In genomic region chr6:73461537-73462350, GRCh38 we compare ENCODE assay signal across 1 cellular context.
TF ChIP-seq lines count a peak whose summit lies in the region.

Gene MTO1, plus strand, starts transcription at chr6:73461737. Its CDS starts 118 bp downstream, at chr6:73461855.

TF ChIP-seq in GM12878, 131 proteins besides CTCF, POLR2A, EP300 and RAD21 (continued from another document and continues in another):
- TF ChIP-seq, protein P1, sequence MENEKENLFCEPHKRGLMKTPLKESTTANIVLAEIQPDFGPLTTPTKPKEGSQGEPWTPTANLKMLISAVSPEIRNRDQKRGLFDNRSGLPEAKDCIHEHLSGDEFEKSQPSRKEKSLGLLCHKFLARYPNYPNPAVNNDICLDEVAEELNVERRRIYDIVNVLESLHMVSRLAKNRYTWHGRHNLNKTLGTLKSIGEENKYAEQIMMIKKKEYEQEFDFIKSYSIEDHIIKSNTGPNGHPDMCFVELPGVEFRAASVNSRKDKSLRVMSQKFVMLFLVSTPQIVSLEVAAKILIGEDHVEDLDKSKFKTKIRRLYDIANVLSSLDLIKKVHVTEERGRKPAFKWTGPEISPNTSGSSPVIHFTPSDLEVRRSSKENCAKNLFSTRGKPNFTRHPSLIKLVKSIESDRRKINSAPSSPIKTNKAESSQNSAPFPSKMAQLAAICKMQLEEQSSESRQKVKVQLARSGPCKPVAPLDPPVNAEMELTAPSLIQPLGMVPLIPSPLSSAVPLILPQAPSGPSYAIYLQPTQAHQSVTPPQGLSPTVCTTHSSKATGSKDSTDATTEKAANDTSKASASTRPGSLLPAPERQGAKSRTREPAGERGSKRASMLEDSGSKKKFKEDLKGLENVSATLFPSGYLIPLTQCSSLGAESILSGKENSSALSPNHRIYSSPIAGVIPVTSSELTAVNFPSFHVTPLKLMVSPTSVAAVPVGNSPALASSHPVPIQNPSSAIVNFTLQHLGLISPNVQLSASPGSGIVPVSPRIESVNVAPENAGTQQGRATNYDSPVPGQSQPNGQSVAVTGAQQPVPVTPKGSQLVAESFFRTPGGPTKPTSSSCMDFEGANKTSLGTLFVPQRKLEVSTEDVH (IDR thresholded peaks at IDR 0.05; ENCODE audit: low read depth, partially characterized antibody): no peak
- TF ChIP-seq, protein P2, sequence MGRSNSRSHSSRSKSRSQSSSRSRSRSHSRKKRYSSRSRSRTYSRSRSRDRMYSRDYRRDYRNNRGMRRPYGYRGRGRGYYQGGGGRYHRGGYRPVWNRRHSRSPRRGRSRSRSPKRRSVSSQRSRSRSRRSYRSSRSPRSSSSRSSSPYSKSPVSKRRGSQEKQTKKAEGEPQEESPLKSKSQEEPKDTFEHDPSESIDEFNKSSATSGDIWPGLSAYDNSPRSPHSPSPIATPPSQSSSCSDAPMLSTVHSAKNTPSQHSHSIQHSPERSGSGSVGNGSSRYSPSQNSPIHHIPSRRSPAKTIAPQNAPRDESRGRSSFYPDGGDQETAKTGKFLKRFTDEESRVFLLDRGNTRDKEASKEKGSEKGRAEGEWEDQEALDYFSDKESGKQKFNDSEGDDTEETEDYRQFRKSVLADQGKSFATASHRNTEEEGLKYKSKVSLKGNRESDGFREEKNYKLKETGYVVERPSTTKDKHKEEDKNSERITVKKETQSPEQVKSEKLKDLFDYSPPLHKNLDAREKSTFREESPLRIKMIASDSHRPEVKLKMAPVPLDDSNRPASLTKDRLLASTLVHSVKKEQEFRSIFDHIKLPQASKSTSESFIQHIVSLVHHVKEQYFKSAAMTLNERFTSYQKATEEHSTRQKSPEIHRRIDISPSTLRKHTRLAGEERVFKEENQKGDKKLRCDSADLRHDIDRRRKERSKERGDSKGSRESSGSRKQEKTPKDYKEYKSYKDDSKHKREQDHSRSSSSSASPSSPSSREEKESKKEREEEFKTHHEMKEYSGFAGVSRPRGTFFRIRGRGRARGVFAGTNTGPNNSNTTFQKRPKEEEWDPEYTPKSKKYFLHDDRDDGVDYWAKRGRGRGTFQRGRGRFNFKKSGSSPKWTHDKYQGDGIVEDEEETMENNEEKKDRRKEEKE (IDR thresholded peaks at IDR 0.05): no peak
- TF ChIP-seq, protein P3, sequence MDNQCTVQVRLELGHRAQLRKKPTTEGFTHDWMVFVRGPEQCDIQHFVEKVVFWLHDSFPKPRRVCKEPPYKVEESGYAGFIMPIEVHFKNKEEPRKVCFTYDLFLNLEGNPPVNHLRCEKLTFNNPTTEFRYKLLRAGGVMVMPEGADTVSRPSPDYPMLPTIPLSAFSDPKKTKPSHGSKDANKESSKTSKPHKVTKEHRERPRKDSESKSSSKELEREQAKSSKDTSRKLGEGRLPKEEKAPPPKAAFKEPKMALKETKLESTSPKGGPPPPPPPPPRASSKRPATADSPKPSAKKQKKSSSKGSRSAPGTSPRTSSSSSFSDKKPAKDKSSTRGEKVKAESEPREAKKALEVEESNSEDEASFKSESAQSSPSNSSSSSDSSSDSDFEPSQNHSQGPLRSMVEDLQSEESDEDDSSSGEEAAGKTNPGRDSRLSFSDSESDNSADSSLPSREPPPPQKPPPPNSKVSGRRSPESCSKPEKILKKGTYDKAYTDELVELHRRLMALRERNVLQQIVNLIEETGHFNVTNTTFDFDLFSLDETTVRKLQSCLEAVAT (IDR thresholded peaks at IDR 0.05): peak; percentile 58; the same call in 1 of the 2 replicates
- TF ChIP-seq, protein P4, sequence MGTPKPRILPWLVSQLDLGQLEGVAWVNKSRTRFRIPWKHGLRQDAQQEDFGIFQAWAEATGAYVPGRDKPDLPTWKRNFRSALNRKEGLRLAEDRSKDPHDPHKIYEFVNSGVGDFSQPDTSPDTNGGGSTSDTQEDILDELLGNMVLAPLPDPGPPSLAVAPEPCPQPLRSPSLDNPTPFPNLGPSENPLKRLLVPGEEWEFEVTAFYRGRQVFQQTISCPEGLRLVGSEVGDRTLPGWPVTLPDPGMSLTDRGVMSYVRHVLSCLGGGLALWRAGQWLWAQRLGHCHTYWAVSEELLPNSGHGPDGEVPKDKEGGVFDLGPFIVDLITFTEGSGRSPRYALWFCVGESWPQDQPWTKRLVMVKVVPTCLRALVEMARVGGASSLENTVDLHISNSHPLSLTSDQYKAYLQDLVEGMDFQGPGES (IDR thresholded peaks at IDR 0.05): no peak
- TF ChIP-seq BHLHE40 (IDR thresholded peaks at IDR 0.05; ENCODE audit: borderline replicate concordance in 1 of 2, low read depth in 2 of 2, low read length in 1 of 2): peak in 1 of 2 experiments; percentile 4; a peak in 1 of 4 replicates
- peak; percentile 72; the same call in 1 of the 2 replicates for TF ChIP-seq LARP7 (IDR thresholded peaks at IDR 0.05)
- no peak for TF ChIP-seq E2F4 (IDR thresholded peaks at IDR 0.05; ENCODE audit: low read depth, low read length)
- no peak for TF ChIP-seq ZZZ3 (IDR thresholded peaks at IDR 0.05; ENCODE audit: control insufficient read depth, insufficient read length, low read depth)
- no peak for TF ChIP-seq ZBTB33 (IDR thresholded peaks at IDR 0.05)
- TF ChIP-seq ZBED1 (IDR thresholded peaks at IDR 0.05; ENCODE audit: borderline replicate concordance): no peak
- TF ChIP-seq BCL3 (IDR thresholded peaks at IDR 0.05; ENCODE audit: borderline replicate concordance, insufficient read depth, low read depth, low read length, poor library complexity, severe bottlenecking): no peak
- TF ChIP-seq ZNF217 (IDR thresholded peaks at IDR 0.05): no peak
- TF ChIP-seq SMAD5 (IDR thresholded peaks at IDR 0.05; ENCODE audit: low read depth): peak; percentile 80; the same call in 1 of the 2 replicates
- peak; percentile 91 for TF ChIP-seq PML (IDR thresholded peaks at IDR 0.05; ENCODE audit: low read length)
- TF ChIP-seq, protein P5, sequence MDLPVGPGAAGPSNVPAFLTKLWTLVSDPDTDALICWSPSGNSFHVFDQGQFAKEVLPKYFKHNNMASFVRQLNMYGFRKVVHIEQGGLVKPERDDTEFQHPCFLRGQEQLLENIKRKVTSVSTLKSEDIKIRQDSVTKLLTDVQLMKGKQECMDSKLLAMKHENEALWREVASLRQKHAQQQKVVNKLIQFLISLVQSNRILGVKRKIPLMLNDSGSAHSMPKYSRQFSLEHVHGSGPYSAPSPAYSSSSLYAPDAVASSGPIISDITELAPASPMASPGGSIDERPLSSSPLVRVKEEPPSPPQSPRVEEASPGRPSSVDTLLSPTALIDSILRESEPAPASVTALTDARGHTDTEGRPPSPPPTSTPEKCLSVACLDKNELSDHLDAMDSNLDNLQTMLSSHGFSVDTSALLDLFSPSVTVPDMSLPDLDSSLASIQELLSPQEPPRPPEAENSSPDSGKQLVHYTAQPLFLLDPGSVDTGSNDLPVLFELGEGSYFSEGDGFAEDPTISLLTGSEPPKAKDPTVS (IDR thresholded peaks at IDR 0.05; ENCODE audit: low read depth, low read length): no peak
- no peak for TF ChIP-seq SIX5 (IDR thresholded peaks at IDR 0.05; ENCODE audit: low read depth, low read length, severe bottlenecking)
- TF ChIP-seq DPF2 (IDR thresholded peaks at IDR 0.05): 0 out of 2 replicates have a peak, but pooled peaks have one; percentile 37
- TF ChIP-seq ATF7 (IDR thresholded peaks at IDR 0.05; ENCODE audit: low read depth): peak; percentile 94
- peak; percentile 83 for TF ChIP-seq SREBF1 (IDR thresholded peaks at IDR 0.05; ENCODE audit: low read length)
- TF ChIP-seq, protein P6, sequence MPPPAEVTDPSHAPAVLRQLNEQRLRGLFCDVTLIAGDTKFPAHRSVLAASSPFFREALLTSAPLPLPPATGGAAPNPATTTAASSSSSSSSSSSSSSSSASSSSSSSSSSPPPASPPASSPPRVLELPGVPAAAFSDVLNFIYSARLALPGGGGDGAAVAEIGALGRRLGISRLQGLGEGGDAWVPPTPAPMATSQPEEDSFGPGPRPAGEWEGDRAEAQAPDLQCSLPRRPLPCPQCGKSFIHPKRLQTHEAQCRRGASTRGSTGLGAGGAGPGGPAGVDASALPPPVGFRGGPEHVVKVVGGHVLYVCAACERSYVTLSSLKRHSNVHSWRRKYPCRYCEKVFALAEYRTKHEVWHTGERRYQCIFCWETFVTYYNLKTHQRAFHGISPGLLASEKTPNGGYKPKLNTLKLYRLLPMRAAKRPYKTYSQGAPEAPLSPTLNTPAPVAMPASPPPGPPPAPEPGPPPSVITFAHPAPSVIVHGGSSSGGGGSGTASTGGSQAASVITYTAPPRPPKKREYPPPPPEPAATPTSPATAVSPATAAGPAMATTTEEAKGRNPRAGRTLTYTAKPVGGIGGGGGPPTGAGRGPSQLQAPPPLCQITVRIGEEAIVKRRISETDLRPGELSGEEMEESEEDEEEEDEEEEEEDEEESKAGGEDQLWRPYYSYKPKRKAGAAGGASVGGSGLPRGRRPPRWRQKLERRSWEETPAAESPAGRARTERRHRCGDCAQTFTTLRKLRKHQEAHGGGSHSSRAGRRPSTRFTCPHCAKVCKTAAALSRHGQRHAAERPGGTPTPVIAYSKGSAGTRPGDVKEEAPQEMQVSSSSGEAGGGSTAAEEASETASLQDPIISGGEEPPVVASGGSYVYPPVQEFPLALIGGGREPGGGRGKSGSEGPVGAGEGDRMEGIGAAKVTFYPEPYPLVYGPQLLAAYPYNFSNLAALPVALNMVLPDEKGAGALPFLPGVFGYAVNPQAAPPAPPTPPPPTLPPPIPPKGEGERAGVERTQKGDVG (CRISPR knock-in tag; IDR thresholded peaks at IDR 0.05): no peak
- TF ChIP-seq TBL1XR1 (IDR thresholded peaks at IDR 0.05; ENCODE audit: low read depth, low read length): no peak
- TF ChIP-seq CREB1 (IDR thresholded peaks at IDR 0.05; ENCODE audit: low read depth): peak; percentile 79
- TF ChIP-seq POLR2AphosphoS5 (IDR thresholded peaks at IDR 0.05; ENCODE audit: low read length): peak; percentile 93
- TF ChIP-seq SREBF2 (IDR thresholded peaks at IDR 0.05; ENCODE audit: low read length): no peak
- TF ChIP-seq, protein P7, sequence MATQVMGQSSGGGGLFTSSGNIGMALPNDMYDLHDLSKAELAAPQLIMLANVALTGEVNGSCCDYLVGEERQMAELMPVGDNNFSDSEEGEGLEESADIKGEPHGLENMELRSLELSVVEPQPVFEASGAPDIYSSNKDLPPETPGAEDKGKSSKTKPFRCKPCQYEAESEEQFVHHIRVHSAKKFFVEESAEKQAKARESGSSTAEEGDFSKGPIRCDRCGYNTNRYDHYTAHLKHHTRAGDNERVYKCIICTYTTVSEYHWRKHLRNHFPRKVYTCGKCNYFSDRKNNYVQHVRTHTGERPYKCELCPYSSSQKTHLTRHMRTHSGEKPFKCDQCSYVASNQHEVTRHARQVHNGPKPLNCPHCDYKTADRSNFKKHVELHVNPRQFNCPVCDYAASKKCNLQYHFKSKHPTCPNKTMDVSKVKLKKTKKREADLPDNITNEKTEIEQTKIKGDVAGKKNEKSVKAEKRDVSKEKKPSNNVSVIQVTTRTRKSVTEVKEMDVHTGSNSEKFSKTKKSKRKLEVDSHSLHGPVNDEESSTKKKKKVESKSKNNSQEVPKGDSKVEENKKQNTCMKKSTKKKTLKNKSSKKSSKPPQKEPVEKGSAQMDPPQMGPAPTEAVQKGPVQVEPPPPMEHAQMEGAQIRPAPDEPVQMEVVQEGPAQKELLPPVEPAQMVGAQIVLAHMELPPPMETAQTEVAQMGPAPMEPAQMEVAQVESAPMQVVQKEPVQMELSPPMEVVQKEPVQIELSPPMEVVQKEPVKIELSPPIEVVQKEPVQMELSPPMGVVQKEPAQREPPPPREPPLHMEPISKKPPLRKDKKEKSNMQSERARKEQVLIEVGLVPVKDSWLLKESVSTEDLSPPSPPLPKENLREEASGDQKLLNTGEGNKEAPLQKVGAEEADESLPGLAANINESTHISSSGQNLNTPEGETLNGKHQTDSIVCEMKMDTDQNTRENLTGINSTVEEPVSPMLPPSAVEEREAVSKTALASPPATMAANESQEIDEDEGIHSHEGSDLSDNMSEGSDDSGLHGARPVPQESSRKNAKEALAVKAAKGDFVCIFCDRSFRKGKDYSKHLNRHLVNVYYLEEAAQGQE (IDR thresholded peaks at IDR 0.05; ENCODE audit: low read depth, low read length): no peak
- TF ChIP-seq NR2C2 (IDR thresholded peaks at IDR 0.05; ENCODE audit: borderline replicate concordance, control insufficient read depth, insufficient read length, low read depth): no peak
- no peak for TF ChIP-seq CHD4 (IDR thresholded peaks at IDR 0.05)
- TF ChIP-seq YY1 (IDR thresholded peaks at IDR 0.05; ENCODE audit: low read depth, low read length): peak; percentile 99
- peak; percentile 63; the same call in 1 of the 2 replicates for TF ChIP-seq FOXK2 (IDR thresholded peaks at IDR 0.05)
- TF ChIP-seq BRCA1 (IDR thresholded peaks at IDR 0.05; ENCODE audit: low read depth, low read length): no peak
- TF ChIP-seq GABPA (IDR thresholded peaks at IDR 0.05; ENCODE audit: low read depth): no peak
- TF ChIP-seq SPI1 (IDR thresholded peaks at IDR 0.05; ENCODE audit: borderline replicate concordance, insufficient read depth, low read depth, low read length): no peak
- 0 out of 2 replicates have a peak, but pooled peaks have one; percentile 19 for TF ChIP-seq SMARCA5 (IDR thresholded peaks at IDR 0.05)
- TF ChIP-seq GATAD2B (conservative IDR thresholded peaks at IDR 0.05; ENCODE audit: low read depth): peak; percentile 59
- TF ChIP-seq ZNF384 (IDR thresholded peaks at IDR 0.05; ENCODE audit: borderline replicate concordance, low read depth, low read length): no peak
